ENCODE assay signal across 21 cellular contexts in the genomic region with DNA sequence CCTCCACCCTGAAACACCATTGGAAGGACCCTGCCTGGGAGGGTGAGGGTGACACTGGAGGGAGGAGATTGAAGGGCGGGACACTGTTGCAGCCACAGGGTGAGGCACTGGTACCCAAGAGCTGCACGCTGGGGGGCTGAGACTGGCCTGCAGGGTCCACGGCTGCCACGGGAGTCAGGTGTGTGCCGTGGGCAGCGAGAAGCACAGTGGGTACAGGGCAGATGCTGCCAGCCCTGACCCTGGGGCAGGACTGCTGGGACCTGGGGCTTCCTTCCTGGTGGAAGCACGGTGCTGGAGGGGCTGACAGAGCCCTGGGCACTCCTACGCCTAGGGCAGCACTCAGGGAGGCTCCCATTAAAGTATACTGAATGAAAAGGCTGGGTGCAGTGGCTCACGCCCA. TPM values are rescaled to one million over a fixed set of nuclear protein-coding genes. Genes with fewer than 3 reads are reported as not detected.
"Had no signal": no experiment of that assay in that cellular context is flagged by ENCODE, and none has a peak within 500 bp of the region (broad histone marks: within the 10 kb centered on the region; RNA-seq: fewer than 3 reads in every experiment).

No MANE protein-coding gene starts in this region.

- H3K4me3 ChIP-seq: MG63 had no signal

- FAIRE-seq: RCC 7860 had no signal

- ATAC-seq: SK-N-SH treated with all-trans-retinoic acid at 6 μM for 48 hours had no signal

- H3K9me3 ChIP-seq: MG63 had no signal

- H3K27me3 ChIP-seq: MG63 had no signal

- H3K36me3 ChIP-seq: MG63 had no signal

- DNase-seq: IMR-90, Karpas-422, KG1, MG63, NCI-H1092, NCI-H1105 treated with DMSO at 0.1 percent for 48 hours, NCI-H1417 treated with DMSO at 0.1 percent for 48 hours, NCI-H146, NCI-H1694 treated with DMSO at 0.1 percent for 48 hours, NCI-H1930, NCI-H2081, NCI-H2107, NCI-H2227 treated with DMSO at 0.1 percent for 48 hours, NCI-H524 treated with DMSO at 0.1 percent for 48 hours, NCI-H69, NCI-H774, SHP77 had no signal

- H3K27ac ChIP-seq: RWPE1 had no signal

RNA-seq across cellular contexts. Expression of a gene that starts 16.6 kb away (rescaled TPM):
- total RNA-seq: HT-29 had no signal
